8 cellular contexts compared by ENCODE assay signal in genomic region chr6:32176476-32177181, GRCh38. TPM values are rescaled to one million over a fixed set of nuclear protein-coding genes. Genes with fewer than 3 reads are reported as not detected.
DNase-seq lines count a peak whose midpoint lies in the region; ATAC-seq and TF ChIP-seq lines count a peak whose summit lies in the region.

No MANE protein-coding gene starts in this region.

- H3K27ac ChIP-seq in heart left ventricle = peak overlapping the region; percentile 87 to 100 (median 97)

- H3K27me3 Mint-ChIP-seq in activated naive CD8-positive, alpha-beta T cell = no peaks in the 10 kb centered on the region
- no peaks in the 10 kb centered on the region for H3K27me3 Mint-ChIP-seq in stimulated activated naive CD8-positive, alpha-beta T cell treated with anti-CD3 and anti-CD28 coated beads, Interleukin-15, amount 100 ng/mL, for 72 hours

- WGBS in heart left ventricle, 4 donors = 18 to 30% (median 22%) methylated on average over 5 of the region's 5 CpGs

- no peak for DNase-seq in heart left ventricle
- DNase-seq in Right ventricle myocardium superior = no peak
- no peak for DNase-seq in stimulated activated naive CD8-positive, alpha-beta T cell treated with anti-CD3 and anti-CD28 coated beads, Interleukin-15, amount 100 ng/mL, for 72 hours
- no peak for DNase-seq in NCI-H524 treated with DMSO at 0.1 percent for 48 hours (lab: John Stamatoyannopoulos, UW)

- no peak for TF ChIP-seq POLR2A in heart left ventricle (IDR thresholded peaks at IDR 0.05)

- TF ChIP-seq CTCF in heart left ventricle (IDR thresholded peaks at IDR 0.05) = no peak

- intact Hi-C loops in heart left ventricle (cut with DNase I) = loop anchor here in 5 of 10 donors (1.0 to 10.0 kb wide), 7 partner anchors 19 to 512 kb away; partner anchors contain the start of genes C6orf47 (in 2 of the 5), CSNK2B (in 2 of the 5), FKBPL (in 2 of the 5) and GPANK1 (in 2 of the 5)
- intact Hi-C loops in Right ventricle myocardium superior (cut with DNase I) = no loop called here

- peaks cover 73% of the 10 kb centered on the region for H3K4me1 Mint-ChIP-seq in activated naive CD8-positive, alpha-beta T cell (ENCODE audit: low read depth)
- peaks cover 71% of the 10 kb centered on the region for H3K4me1 Mint-ChIP-seq in stimulated activated naive CD8-positive, alpha-beta T cell treated with anti-CD3 and anti-CD28 coated beads, Interleukin-15, amount 100 ng/mL, for 72 hours

- H3K27me3 ChIP-seq in heart left ventricle = no peaks in the 10 kb centered on the region

- peaks cover 4% of the 10 kb centered on the region for H3K36me3 Mint-ChIP-seq in activated naive CD8-positive, alpha-beta T cell

- H3K4me3 ChIP-seq in heart left ventricle (peak overlapping the region; percentile 5 to 99 (median 88)), iPS-18c (ENCODE audit: insufficient read depth, low read depth, low read length) (peak overlapping the region; percentile 89)

- H3K27ac Mint-ChIP-seq in activated naive CD8-positive, alpha-beta T cell = peak overlapping the region; percentile 90
- H3K27ac Mint-ChIP-seq in stimulated activated naive CD8-positive, alpha-beta T cell treated with anti-CD3 and anti-CD28 coated beads, Interleukin-15, amount 100 ng/mL, for 72 hours = peak overlapping the region; percentile 96 to 98

- ATAC-seq in heart left ventricle = no peak
- no peak for ATAC-seq in Right ventricle myocardium superior (ENCODE audit: poor library complexity)
- no peak for ATAC-seq in stimulated activated naive CD8-positive, alpha-beta T cell treated with anti-CD3 and anti-CD28 coated beads, Interleukin-15, amount 100 ng/mL, for 72 hours
- ATAC-seq in GM18858 (IDR thresholded peaks at IDR 0.05; ENCODE audit: unreplicated experiment) = no peak
- no peak for ATAC-seq in GM18873 (IDR thresholded peaks at IDR 0.05; ENCODE audit: low FRiP score, unreplicated experiment)

- no peaks in the 10 kb centered on the region for H3K9me3 Mint-ChIP-seq in activated naive CD8-positive, alpha-beta T cell (ENCODE audit: low read depth)
- no peaks in the 10 kb centered on the region for H3K9me3 Mint-ChIP-seq in stimulated activated naive CD8-positive, alpha-beta T cell treated with anti-CD3 and anti-CD28 coated beads, Interleukin-15, amount 100 ng/mL, for 72 hours

- H3K4me1 ChIP-seq in heart left ventricle = peaks cover 11 to 64% (median 43%) of the 10 kb centered on the region in 12 donors

- peak overlapping the region; percentile 91 for H3K4me3 Mint-ChIP-seq in activated naive CD8-positive, alpha-beta T cell
- H3K4me3 Mint-ChIP-seq in stimulated activated naive CD8-positive, alpha-beta T cell treated with anti-CD3 and anti-CD28 coated beads, Interleukin-15, amount 100 ng/mL, for 72 hours = peak overlapping the region; percentile 86 to 94

- H3K9me3 ChIP-seq in heart left ventricle = no peaks in the 10 kb centered on the region
- H3K9me3 ChIP-seq in iPS-18c (ENCODE audit: control insufficient read depth, insufficient read depth, low read length) = no peaks in the 10 kb centered on the region

- H3K36me3 ChIP-seq in heart left ventricle = peaks cover 0 to 23% (median 15%) of the 10 kb centered on the region in 9 donors

RNA-seq across cellular contexts. Expression of gene AGPAT1, which starts 0.7 kb away (rescaled TPM):
- total RNA-seq in heart left ventricle (10 to 100 TPM; 45.5 to 61.7 (median 51.0) TPM), Right ventricle myocardium superior (44.2 TPM)
- polyA plus RNA-seq in heart left ventricle = 10 to 100 TPM; 43.5 to 79.1 TPM

RNA-seq across cellular contexts. Expression of gene RNF5, which starts 1.6 kb away (rescaled TPM):
- total RNA-seq in heart left ventricle = 100 to 1,000 TPM in 2 of 9 donors, 10 to 100 TPM in 7; 62.7 to 136 (median 84.5) TPM
- 100 to 1,000 TPM in 1 of 2 donors, 10 to 100 TPM in 1; 95.1 to 132 TPM for polyA plus RNA-seq in heart left ventricle
- 94.6 TPM for total RNA-seq in Right ventricle myocardium superior

RNA-seq across cellular contexts. Expression of gene AGER, which starts 7.4 kb away (rescaled TPM):
- 1 to 10 TPM in 6 of 9 donors, under 1 TPM in 2, not detected in 1; 0.69 to 5.7 (median 2.2) TPM for total RNA-seq in heart left ventricle
- polyA plus RNA-seq in heart left ventricle = 1 to 10 TPM; 1.4 to 1.6 TPM
- total RNA-seq in Right ventricle myocardium superior = 1.6 TPM

RNA-seq across cellular contexts. Expression of gene EGFL8, which starts 12.2 kb away (rescaled TPM):
- total RNA-seq in heart left ventricle = 10 to 100 TPM in 2 of 9 donors, 1 to 10 TPM in 7; 2.4 to 11.2 (median 6.1) TPM
- 1 to 10 TPM; 4.3 to 8.1 TPM for polyA plus RNA-seq in heart left ventricle
- 6.1 TPM for total RNA-seq in Right ventricle myocardium superior

RNA-seq across cellular contexts. Expression of gene PBX2, which starts 13.4 kb away (rescaled TPM):
- total RNA-seq in heart left ventricle = 10 to 100 TPM; 25.3 to 60.4 (median 39.7) TPM
- polyA plus RNA-seq in heart left ventricle = 10 to 100 TPM; 35.7 to 42.1 TPM
- 39.1 TPM for total RNA-seq in Right ventricle myocardium superior
